17 cellular contexts compared by ENCODE assay signal in the genomic region with DNA sequence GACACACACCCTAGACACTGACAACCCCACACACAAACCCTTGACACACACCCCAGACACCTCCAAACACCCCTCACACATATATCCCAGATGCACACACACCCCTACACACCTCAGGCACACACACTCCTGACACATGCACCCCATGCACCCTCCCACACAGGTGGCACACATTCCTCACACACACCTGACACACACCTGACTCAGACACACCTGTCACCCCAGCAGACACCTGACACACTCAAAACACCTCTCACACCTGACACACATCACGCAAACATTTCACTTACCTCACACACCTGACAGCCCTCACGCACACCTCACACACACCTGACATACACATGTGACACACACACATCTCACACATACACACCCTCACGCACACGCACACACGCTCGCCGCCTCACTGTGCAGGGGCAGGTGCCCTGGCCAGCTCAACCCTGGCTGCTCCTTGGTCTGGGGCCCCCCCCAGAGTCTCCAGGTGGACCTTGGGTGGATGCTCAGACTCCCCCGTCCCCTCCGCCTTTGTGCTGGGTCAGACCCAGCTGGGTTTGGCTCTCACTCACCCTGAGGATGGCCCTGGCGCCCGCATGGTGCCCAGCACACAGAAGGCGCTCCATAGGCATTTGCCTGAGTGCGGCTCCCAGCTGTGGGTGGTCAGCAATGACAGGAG. TPM values are rescaled to one million over a fixed set of nuclear protein-coding genes. Genes with fewer than 3 reads are reported as not detected.
DNase-seq lines count a peak whose midpoint lies in the region; ATAC-seq and TF ChIP-seq lines count a peak whose summit lies in the region.
"Had no signal": no experiment of that assay in that cellular context is flagged by ENCODE, and none has a peak within 500 bp of the region (broad histone marks: within the 10 kb centered on the region; RNA-seq: fewer than 3 reads in every experiment).

No MANE protein-coding gene starts in this region.

- no peak overlapping the region for H3K27ac ChIP-seq in lower lobe of right lung
- H3K27ac ChIP-seq: HL-60 had no signal

- no peaks in the 10 kb centered on the region for H3K9me3 ChIP-seq in lower lobe of right lung
- H3K9me3 ChIP-seq: MG63 had no signal

- ATAC-seq in Right ventricle myocardium superior (ENCODE audit: poor library complexity) (no peak), left cardiac atrium (no peak), lower lobe of right lung (no peak)
- ATAC-seq: PC-3 had no signal

- no peak for TF ChIP-seq CTCF in lower lobe of right lung (IDR thresholded peaks at IDR 0.05)

- intact Hi-C loops in Right ventricle myocardium superior (cut with DNase I) = no loop called here
- intact Hi-C loops in left cardiac atrium (cut with DNase I) = loop anchor here in 1 of 2 donors (10.0 kb wide), 1 partner anchor 185 kb away; a partner anchor contains a TSS
- intact Hi-C loops in lower lobe of right lung (cut with DNase I) = no loop called here

- H3K4me1 ChIP-seq in lower lobe of right lung = peaks cover 19% of the 10 kb centered on the region

- no peak overlapping the region for H3K4me3 ChIP-seq in lower lobe of right lung
- H3K4me3 ChIP-seq: MG63 had no signal

- H3K36me3 ChIP-seq in lower lobe of right lung = no peaks in the 10 kb centered on the region
- H3K36me3 ChIP-seq: MG63 had no signal

- DNase-seq in Right ventricle myocardium superior (peak; percentile 30), left cardiac atrium (no peak), lower lobe of right lung (peak; percentile 39)
- no peak for DNase-seq in activated CD4-positive, alpha-beta T cell treated with anti-CD3 and anti-CD28 coated beads, Interleukin-2, amount 50 U/mL, for 48 hours
- DNase-seq: 8988T, DMS79, Kasumi-1, MG63, NCI-H1048, NCI-H1436, NCI-H2029 treated with DMSO at 0.1 percent for 48 hours, NCI-H2171, NCI-H526, PC-3, RPMI8226 had no signal

- H3K27me3 ChIP-seq in lower lobe of right lung (ENCODE audit: low read depth) = peaks cover 40% of the 10 kb centered on the region

RNA-seq across cellular contexts. Expression of a gene that starts 3.1 kb away (rescaled TPM):
- not detected for total RNA-seq in Right ventricle myocardium superior
- total RNA-seq in left cardiac atrium = not detected
- not detected for total RNA-seq in lower lobe of right lung
- total RNA-seq: PC-3 had no signal

RNA-seq across cellular contexts. Expression of a gene that starts 7.3 kb away (rescaled TPM):
- total RNA-seq in Right ventricle myocardium superior = not detected
- not detected for total RNA-seq in left cardiac atrium
- not detected for total RNA-seq in lower lobe of right lung
- total RNA-seq: HT1080, PC-3 had no signal

RNA-seq across cellular contexts. Expression of a gene that starts 18.0 kb away (rescaled TPM):
- total RNA-seq in Right ventricle myocardium superior = 7.4 TPM
- 10 to 100 TPM; 16.2 to 19.8 TPM for total RNA-seq in left cardiac atrium
- 31.0 TPM for total RNA-seq in lower lobe of right lung

RNA-seq across cellular contexts. Expression of a gene that starts 31.1 kb away (rescaled TPM):
- total RNA-seq in Right ventricle myocardium superior (44.8 TPM), left cardiac atrium (10 to 100 TPM; 34.3 to 44.6 TPM), lower lobe of right lung (44.8 TPM)

RNA-seq across cellular contexts. Expression of a gene that starts 31.2 kb away (rescaled TPM):
- total RNA-seq in Right ventricle myocardium superior (38.5 TPM), left cardiac atrium (10 to 100 TPM; 33.6 to 36.6 TPM), lower lobe of right lung (54.5 TPM)

Comparison
In these comparisons a context has a peak if more than half of its experiments do, and no peak if none do; other contexts are left out.
1. DNase-seq: peak in Right ventricle myocardium superior (single experiment) and lower lobe of right lung (single experiment); none in left cardiac atrium (single experiment) and activated CD4-positive, alpha-beta T cell treated with anti-CD3 and anti-CD28 coated beads, Interleukin-2, amount 50 U/mL, for 48 hours (0 of 2).